ENCODE assay signal across 8 cellular contexts in the genomic region with DNA sequence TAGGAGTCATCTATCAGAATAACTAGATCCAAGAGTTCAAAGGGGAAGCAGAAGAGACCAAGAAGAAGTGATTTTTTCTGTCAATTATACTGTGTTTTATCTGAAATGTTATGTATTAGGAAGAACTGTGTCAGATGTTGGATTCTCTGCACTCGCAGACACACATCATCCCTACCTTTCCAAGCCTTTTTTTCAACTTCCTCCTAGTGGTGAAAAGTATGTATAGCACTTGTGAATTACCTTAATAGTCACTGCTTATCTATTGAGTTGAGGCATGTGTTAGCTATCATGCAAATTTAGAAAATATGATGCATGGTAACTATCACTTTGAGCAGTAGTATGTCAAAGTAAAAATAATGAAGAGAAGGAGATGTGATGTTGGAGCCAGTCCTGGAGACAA.
DNase-seq lines count a peak whose midpoint lies in the region; ATAC-seq and TF ChIP-seq lines count a peak whose summit lies in the region.
"Not testable (repeated sequence)": the region's sequence is repeated elsewhere in the genome, so short reads cannot be mapped to it uniquely, and the experiment has no call there.

No MANE protein-coding gene starts in this region.

- peak; percentile 16 for TF ChIP-seq CTCF in colonic mucosa (IDR thresholded peaks at IDR 0.05)
- not testable (repeated sequence) for TF ChIP-seq CTCF in left lung (IDR thresholded peaks at IDR 0.05); upper lobe of right lung (IDR thresholded peaks at IDR 0.05)

- in situ Hi-C loops in Caki2 (cut with HindIII; ENCODE audit: low pct_unique_long_range_greater_than_20kb, low sequenced_read_pairs): not testable (repeated sequence)

- H3K27me3 ChIP-seq in colonic mucosa, left lung, upper lobe of right lung: not testable (repeated sequence)

- H3K9ac ChIP-seq in colonic mucosa (ENCODE audit: low read depth in 2 of 2, low read length in 2 of 2): not testable (repeated sequence)

- ATAC-seq in GM19463 (IDR thresholded peaks at IDR 0.05; ENCODE audit: unreplicated experiment): peak; percentile 62
- peak; percentile 74 for ATAC-seq in HG02610 (IDR thresholded peaks at IDR 0.05; ENCODE audit: unreplicated experiment)
- ATAC-seq in HG03175 (IDR thresholded peaks at IDR 0.05; ENCODE audit: unreplicated experiment): peak; percentile 45
- peak; percentile 72 for ATAC-seq in left lung
- ATAC-seq in upper lobe of right lung: peak; percentile 64

- H3K4me3 ChIP-seq in colonic mucosa, left lung, upper lobe of right lung: not testable (repeated sequence)

- intact Hi-C loops in colonic mucosa (cut with DNase I); left lung (cut with DNase I); upper lobe of right lung (cut with DNase I): not testable (repeated sequence)

- H3K4me1 ChIP-seq in colonic mucosa, left lung, upper lobe of right lung: not testable (repeated sequence)

- H3K36me3 ChIP-seq in colonic mucosa, left lung, upper lobe of right lung: not testable (repeated sequence)

- DNase-seq in Caki2 (ENCODE audit: low read depth): peak; percentile 2
- peak; percentile 11 for DNase-seq in OCI-M1 (lab: John Stamatoyannopoulos, UW)
- not testable (repeated sequence) for DNase-seq in colonic mucosa, left lung, upper lobe of right lung

- H3K27ac ChIP-seq in colonic mucosa, left lung, upper lobe of right lung: not testable (repeated sequence)

- H3K9me3 ChIP-seq in colonic mucosa, left lung, upper lobe of right lung: not testable (repeated sequence)
